10 cellular contexts compared by ENCODE assay signal in the genomic region with DNA sequence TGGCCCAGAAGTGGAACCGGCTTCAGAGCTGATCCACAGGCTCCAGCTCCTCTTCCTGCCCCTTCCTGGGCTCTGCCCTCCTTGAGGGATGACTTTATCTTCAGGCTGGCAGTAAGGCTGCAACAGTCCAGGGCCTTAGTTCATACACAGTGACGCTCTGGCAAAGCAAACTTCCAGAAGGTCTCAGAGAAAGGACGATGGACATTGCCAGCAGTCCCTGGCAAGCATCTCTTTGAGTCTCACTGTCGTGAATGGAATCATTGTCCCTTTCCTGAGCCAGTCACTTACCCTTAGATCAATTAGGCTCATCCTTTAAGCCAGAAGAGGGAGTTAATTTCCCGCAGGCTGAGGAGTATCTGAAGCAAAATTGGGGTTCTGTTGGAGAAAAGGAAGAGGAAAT.
"Had no signal": no experiment of that assay in that cellular context is flagged by ENCODE, and none has a peak within 500 bp of the region (broad histone marks: within the 10 kb centered on the region; RNA-seq: fewer than 3 reads in every experiment).

No MANE protein-coding gene starts in this region.

- H3K27me3 ChIP-seq: heart left ventricle, ovary, stomach had no signal

- DNase-seq: activated CD8-positive, alpha-beta memory T cell treated with anti-CD3 and anti-CD28 coated beads for 24 hours; activated gamma-delta T cell; foreskin melanocyte; heart left ventricle; left cardiac atrium; mesendoderm; naive thymus-derived CD8-positive, alpha-beta T cell; ovary; stimulated activated CD4-positive, alpha-beta T cell treated with anti-CD3 and anti-CD28 coated beads, Interleukin-4, amount 100 ng/mL, for 1 hour; stomach had no signal

- H3K27ac ChIP-seq: heart left ventricle, ovary, stomach had no signal
